23 cellular contexts compared by ENCODE assay signal in genomic region chr1:87399701-87400100, GRCh38.
A peak's percentile ranks its signal among the peaks of the same experiment; 100 is the strongest.
DNase-seq lines count a peak whose midpoint lies in the region; ATAC-seq and TF ChIP-seq lines count a peak whose summit lies in the region.
"Had no signal": no experiment of that assay in that cellular context is flagged by ENCODE, and none has a peak within 500 bp of the region (broad histone marks: within the 10 kb centered on the region; RNA-seq: fewer than 3 reads in every experiment).

No MANE protein-coding gene starts in this region.

- intact Hi-C loops in OCI-LY7 (cut with micrococcal nuclease; ENCODE audit: unreplicated experiment) = no loop called here
- intact Hi-C loops in left lung (cut with DNase I) = no loop called here

- H4K20me1 ChIP-seq in OCI-LY7 (ENCODE audit: insufficient read depth, low read length) (no peaks in the 10 kb centered on the region), osteoblast (ENCODE audit: insufficient read depth, low read length) (no peaks in the 10 kb centered on the region)

- H3K27me3 ChIP-seq in left lung (no peaks in the 10 kb centered on the region), osteoblast (ENCODE audit: insufficient read depth, low read length) (no peaks in the 10 kb centered on the region)
- H3K27me3 ChIP-seq: body of pancreas had no signal

- H3K27ac ChIP-seq in OCI-LY7 (ENCODE audit: low read depth, low read length, poor library complexity, severe bottlenecking) = no peak overlapping the region
- no peak overlapping the region for H3K27ac ChIP-seq in left lung
- no peak overlapping the region for H3K27ac ChIP-seq in osteoblast (ENCODE audit: low read depth, low read length)
- H3K27ac ChIP-seq: body of pancreas, PC-9 had no signal

- BruUV-seq in OCI-LY7 (replicated peaks; lab: Mats Ljungman, UMichigan) = no TSS peak

- H3K9me2 ChIP-seq in OCI-LY7 (ENCODE audit: insufficient read depth, low read length) = no peaks in the 10 kb centered on the region

- no peaks in the 10 kb centered on the region for H3K36me3 Mint-ChIP-seq in stimulated activated memory B cell treated with anti-CD40 and anti-IgM and Interleukin-4, amounts not matched to agents 10 μg/mL and 1 μg/mL and 100 μg/mL, for 72 hours
- H3K36me3 Mint-ChIP-seq: activated naive CD8-positive, alpha-beta T cell treated with anti-CD3 and anti-CD28 coated beads, Interleukin-2, amount 10 ng/mL, durations not matched to agents 7 days and 5 days; CD4-positive, alpha-beta memory T cell; mesothelial cell of epicardium had no signal

- ATAC-seq in left lung = peak; percentile 67
- no peak for ATAC-seq in HG02571 (IDR thresholded peaks at IDR 0.05; ENCODE audit: unreplicated experiment)
- ATAC-seq in stimulated activated memory B cell treated with anti-CD40 and anti-IgM and Interleukin-4, amounts not matched to agents 10 μg/mL and 1 μg/mL and 100 μg/mL, for 72 hours = no peak
- ATAC-seq: body of pancreas; left lobe of liver; stimulated activated naive CD8-positive, alpha-beta T cell treated with anti-CD3 and anti-CD28 coated beads, Interleukin-15, Interleukin-2, amounts not matched to agents 100 U/mL and 50 U/mL, for 24 hours had no signal

- H3K79me2 ChIP-seq in OCI-LY7 (ENCODE audit: insufficient read depth, low read depth, low read length) = no peaks in the 10 kb centered on the region
- H3K79me2 ChIP-seq in osteoblast (ENCODE audit: insufficient read depth, low read length) = no peaks in the 10 kb centered on the region

- H3K36me3 ChIP-seq in OCI-LY7 (ENCODE audit: insufficient read depth, low read length) (no peaks in the 10 kb centered on the region), left lung (no peaks in the 10 kb centered on the region), osteoblast (ENCODE audit: insufficient read depth, low read length) (no peaks in the 10 kb centered on the region)

- peak; percentile 37 for DNase-seq in COR-L47 (lab: John Stamatoyannopoulos, UW)
- DNase-seq in NCI-H1105 treated with DMSO at 0.1 percent for 48 hours (lab: John Stamatoyannopoulos, UW) = peak; percentile 71
- DNase-seq in OCI-LY7 (ENCODE audit: low spot score) = peak; percentile 2
- DNase-seq in left lung = no peak
- DNase-seq in OCI-M2 (lab: John Stamatoyannopoulos, UW; ENCODE audit: unreplicated experiment) = no peak
- no peak for DNase-seq in osteoblast (ENCODE audit: insufficient read length, low spot score, missing footprints)
- DNase-seq: activated CD4-positive, alpha-beta T cell treated with anti-CD3 and anti-CD28 coated beads, Interleukin-2, amount 10 ng/mL, durations not matched to agents 24 days and 14 days; activated naive CD8-positive, alpha-beta T cell treated with anti-CD3 and anti-CD28 coated beads, Interleukin-2, amount 10 ng/mL, durations not matched to agents 7 days and 5 days; CD4-positive, alpha-beta memory T cell; Kasumi-1; NCI-H526; posterior cingulate gyrus; stimulated activated CD4-positive, alpha-beta T cell treated with anti-CD3 and anti-CD28 coated beads, Interleukin-2, amount 100 ng/mL, for 24 hours; stimulated activated naive CD8-positive, alpha-beta T cell treated with anti-CD3 and anti-CD28 coated beads, Interleukin-15, Interleukin-2, amounts not matched to agents 100 U/mL and 50 U/mL, for 24 hours had no signal

- H3K9me3 ChIP-seq in OCI-LY7 (ENCODE audit: low read length) = no peaks in the 10 kb centered on the region
- no peaks in the 10 kb centered on the region for H3K9me3 ChIP-seq in left lung
- H3K9me3 ChIP-seq in osteoblast (ENCODE audit: low read depth, low read length) = no peaks in the 10 kb centered on the region
- H3K9me3 ChIP-seq: body of pancreas had no signal

- no peaks in the 10 kb centered on the region for H3K27me3 Mint-ChIP-seq in stimulated activated memory B cell treated with anti-CD40 and anti-IgM and Interleukin-4, amounts not matched to agents 10 μg/mL and 1 μg/mL and 100 μg/mL, for 72 hours
- H3K27me3 Mint-ChIP-seq: activated naive CD8-positive, alpha-beta T cell treated with anti-CD3 and anti-CD28 coated beads, Interleukin-2, amount 10 ng/mL, durations not matched to agents 7 days and 5 days; CD4-positive, alpha-beta memory T cell had no signal

- TF ChIP-seq CTCF in OCI-LY7 (conservative IDR thresholded peaks at IDR 0.05; ENCODE audit: low read length) (no peak), left lung (IDR thresholded peaks at IDR 0.05) (no peak), osteoblast (IDR thresholded peaks at IDR 0.05; ENCODE audit: extremely low read depth, low read depth, low read length) (no peak)

- H3K4me3 ChIP-seq in OCI-LY7 (ENCODE audit: low read depth, low read length, poor library complexity, severe bottlenecking) = no peak overlapping the region
- H3K4me3 ChIP-seq in left lung = no peak overlapping the region
- H3K4me3 ChIP-seq in osteoblast (ENCODE audit: insufficient read depth, low read length) = no peak overlapping the region
- H3K4me3 ChIP-seq: body of pancreas, PC-9 had no signal

- no peak overlapping the region for H2AFZ ChIP-seq in OCI-LY7 (ENCODE audit: low read length)
- H2AFZ ChIP-seq in osteoblast (ENCODE audit: low read length) = no peak overlapping the region
- H2AFZ ChIP-seq: PC-9 had no signal

- POLR2A ChIA-PET in OCI-LY7 (lab: Charles Lee) = interaction anchor here (0.7 to 2.2 kb wide), 3 partner anchors 12 to 167 kb away, joined by 3 to 5 read pairs (median 4); no protein-coding TSS in a partner anchor

- H3K27ac Mint-ChIP-seq in stimulated activated memory B cell treated with anti-CD40 and anti-IgM and Interleukin-4, amounts not matched to agents 10 μg/mL and 1 μg/mL and 100 μg/mL, for 72 hours = no peak overlapping the region
- H3K27ac Mint-ChIP-seq: activated CD4-positive, alpha-beta T cell treated with anti-CD3 and anti-CD28 coated beads, Interleukin-2, amount 10 ng/mL, durations not matched to agents 24 days and 14 days; activated naive CD8-positive, alpha-beta T cell treated with anti-CD3 and anti-CD28 coated beads, Interleukin-2, amount 10 ng/mL, durations not matched to agents 7 days and 5 days; activated T-helper 2 cell treated with anti-CD3 and anti-CD28 coated beads, Interferon-gamma antibody, Interleukin-2, Interleukin-4, amounts not matched to agents 10 μg/mL and 5 μg/mL and 100 μg/mL, durations not matched to agents 14 hours and 24 hours and 36 hours; mesothelial cell of epicardium; T-helper 1 cell treated with Interleukin-12 subunit alpha and Interleukin-12 subunit beta and Interleukin-4 antibody, amounts not matched to agents 30 μg/mL and 1 μg/mL, for 36 hours had no signal

- H3K4me1 ChIP-seq in OCI-LY7 (ENCODE audit: insufficient read depth, low read length, poor library complexity, severe bottlenecking) (no peaks in the 10 kb centered on the region), left lung (no peaks in the 10 kb centered on the region), osteoblast (ENCODE audit: insufficient read depth, low read length) (peaks cover 19% of the 10 kb centered on the region)
- H3K4me1 ChIP-seq: body of pancreas had no signal

- H3K4me1 Mint-ChIP-seq in stimulated activated memory B cell treated with anti-CD40 and anti-IgM and Interleukin-4, amounts not matched to agents 10 μg/mL and 1 μg/mL and 100 μg/mL, for 72 hours = peaks cover 7% of the 10 kb centered on the region

- no peak overlapping the region for H3K4me3 Mint-ChIP-seq in stimulated activated memory B cell treated with anti-CD40 and anti-IgM and Interleukin-4, amounts not matched to agents 10 μg/mL and 1 μg/mL and 100 μg/mL, for 72 hours
- H3K4me3 Mint-ChIP-seq: activated CD4-positive, alpha-beta T cell treated with anti-CD3 and anti-CD28 coated beads, Interleukin-2, amount 10 ng/mL, durations not matched to agents 24 days and 14 days; activated naive CD8-positive, alpha-beta T cell treated with anti-CD3 and anti-CD28 coated beads, Interleukin-2, amount 10 ng/mL, durations not matched to agents 7 days and 5 days; CD4-positive, alpha-beta memory T cell; mesothelial cell of epicardium; nephron; T-helper 1 cell treated with Interleukin-12 subunit alpha and Interleukin-12 subunit beta and Interleukin-4 antibody, amounts not matched to agents 30 μg/mL and 1 μg/mL, for 36 hours had no signal

- no peaks in the 10 kb centered on the region for H3K9me3 Mint-ChIP-seq in stimulated activated memory B cell treated with anti-CD40 and anti-IgM and Interleukin-4, amounts not matched to agents 10 μg/mL and 1 μg/mL and 100 μg/mL, for 72 hours
- H3K9me3 Mint-ChIP-seq: activated CD4-positive, alpha-beta T cell treated with anti-CD3 and anti-CD28 coated beads, Interleukin-2, amount 10 ng/mL, durations not matched to agents 24 days and 14 days; activated naive CD8-positive, alpha-beta T cell treated with anti-CD3 and anti-CD28 coated beads, Interleukin-2, amount 10 ng/mL, durations not matched to agents 7 days and 5 days; activated T-helper 2 cell treated with anti-CD3 and anti-CD28 coated beads, Interferon-gamma antibody, Interleukin-2, Interleukin-4, amounts not matched to agents 10 μg/mL and 5 μg/mL and 100 μg/mL, durations not matched to agents 14 hours and 24 hours and 36 hours; CD4-positive, alpha-beta memory T cell; mesothelial cell of epicardium; nephron; T-helper 1 cell treated with Interleukin-12 subunit alpha and Interleukin-12 subunit beta and Interleukin-4 antibody, amounts not matched to agents 30 μg/mL and 1 μg/mL, for 36 hours had no signal

- CTCF ChIA-PET in OCI-LY7 (lab: Charles Lee; ENCODE audit: unreplicated experiment) = no interaction called here

- no peak overlapping the region for H3K4me2 ChIP-seq in OCI-LY7 (ENCODE audit: low read length)
- H3K4me2 ChIP-seq in osteoblast (ENCODE audit: insufficient read depth, low read length) = no peak overlapping the region
- H3K4me2 ChIP-seq: PC-9 had no signal

Comparison
In these comparisons a context has a peak if more than half of its experiments do, and no peak if none do; other contexts are left out.
1. DNase-seq: peak in COR-L47 (single experiment), NCI-H1105 treated with DMSO at 0.1 percent for 48 hours (single experiment) and OCI-LY7 (single experiment); none in left lung (0 of 2), OCI-M2 (single experiment) and osteoblast (single experiment).